Comparison of ENCODE assay signal across 4 cellular contexts in genomic region chr4:99486648-99487047, GRCh38. TPM values are rescaled to one million over a fixed set of nuclear protein-coding genes. Genes with fewer than 3 reads are reported as not detected.
"Had no signal": no experiment of that assay in that cellular context is flagged by ENCODE, and none has a peak within 500 bp of the region (broad histone marks: within the 10 kb centered on the region; RNA-seq: fewer than 3 reads in every experiment).

No MANE protein-coding gene starts in this region.

RNA-seq across cellular contexts. Expression of gene C4orf17, which starts 24.2 kb away (rescaled TPM):
- total RNA-seq: LHCN-M2, M059J, MCF 10A had no signal

RNA-seq across cellular contexts. Expression of gene ADH7, which starts 51.5 kb away (rescaled TPM):
- total RNA-seq: LHCN-M2, M059J, MCF 10A, NCI-H460 had no signal
